Comparison of ENCODE assay signal across 1 cellular context in genomic region chr1:176897350-176898236, GRCh38.
TF ChIP-seq lines count a peak whose summit lies in the region.

No MANE protein-coding gene starts in this region.

TF ChIP-seq in GM23338, 12 proteins besides CTCF, POLR2A, EP300 and RAD21 (continued from another document):
- TF ChIP-seq ZNF462 (CRISPR knock-in tag; IDR thresholded peaks at IDR 0.05) (no peak), ETS1 (IDR thresholded peaks at IDR 0.05) (no peak), CREB1 (CRISPR knock-in tag; IDR thresholded peaks at IDR 0.05; ENCODE audit: low read depth) (no peak), ZNF114 (CRISPR knock-in tag; IDR thresholded peaks at IDR 0.05) (no peak), POLR2AphosphoS5 (IDR thresholded peaks at IDR 0.05; ENCODE audit: low read depth) (no peak), REST (IDR thresholded peaks at IDR 0.05; ENCODE audit: unreplicated experiment) (no peak), NANOG (IDR thresholded peaks at IDR 0.05; ENCODE audit: borderline replicate concordance) (no peak), ZNF331 (CRISPR knock-in tag; IDR thresholded peaks at IDR 0.05; ENCODE audit: low read depth) (no peak), JUNB (IDR thresholded peaks at IDR 0.05; ENCODE audit: unreplicated experiment) (no peak), EZH2phosphoT487 (IDR thresholded peaks at IDR 0.05; ENCODE audit: unreplicated experiment) (no peak), EZH2 (IDR thresholded peaks at IDR 0.05; ENCODE audit: low read depth, unreplicated experiment) (no peak)
